9 cellular contexts compared by ENCODE assay signal in the genomic region with DNA sequence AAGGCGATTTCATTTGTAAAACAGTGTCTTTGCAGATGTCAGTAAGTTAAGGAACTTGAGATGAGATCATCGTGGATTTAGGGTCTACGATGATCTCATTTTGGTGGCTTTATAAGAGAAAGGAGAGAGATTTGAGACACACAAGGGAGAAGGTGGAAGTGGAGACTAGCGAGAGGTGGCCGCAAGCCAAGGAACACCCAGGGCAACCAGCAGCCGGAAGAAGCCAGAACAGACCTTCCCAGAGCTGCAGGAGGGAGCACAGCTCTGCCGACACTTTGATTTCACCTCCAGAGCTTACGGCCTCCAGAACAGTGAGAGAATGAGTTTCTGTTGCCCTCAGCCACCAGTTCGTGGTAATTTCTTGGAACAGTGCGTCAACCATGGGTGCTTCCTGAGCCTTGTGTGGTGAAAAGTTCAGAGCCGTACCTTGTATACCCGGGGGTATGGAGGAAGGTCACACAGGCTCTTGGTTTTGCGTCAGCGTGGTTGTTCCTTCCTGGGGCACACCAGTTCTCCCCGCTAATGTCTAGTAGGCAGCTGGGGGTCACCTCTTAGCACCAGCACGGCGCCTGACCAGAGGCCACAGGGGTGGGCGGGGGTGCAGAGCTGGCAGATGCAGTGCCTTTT. TPM values are rescaled to one million over a fixed set of nuclear protein-coding genes. Genes with fewer than 3 reads are reported as not detected.
DNase-seq lines count a peak whose midpoint lies in the region; ATAC-seq and TF ChIP-seq lines count a peak whose summit lies in the region.
"Had no signal": no experiment of that assay in that cellular context is flagged by ENCODE, and none has a peak within 500 bp of the region (broad histone marks: within the 10 kb centered on the region; RNA-seq: fewer than 3 reads in every experiment).

No MANE protein-coding gene starts in this region.

- H3K27me3 Mint-ChIP-seq in CD4-positive, CD25-positive, alpha-beta regulatory T cell: no peaks in the 10 kb centered on the region

- ATAC-seq in CD4-positive, CD25-positive, alpha-beta regulatory T cell (ENCODE audit: low read depth in 2 of 2): peak; percentile 98 to 99
- ATAC-seq in GM18519 (IDR thresholded peaks at IDR 0.05; ENCODE audit: low FRiP score, unreplicated experiment): no peak

- peak overlapping the region; percentile 79 for H3K4me3 ChIP-seq in CD4-positive, CD25-positive, alpha-beta regulatory T cell (ENCODE audit: low read depth, low read length)
- H3K4me3 ChIP-seq in osteoblast (ENCODE audit: insufficient read depth, low read length): peak overlapping the region; percentile 54
- no peak overlapping the region for H3K4me3 ChIP-seq in Karpas-422 (ENCODE audit: low read length)
- H3K4me3 ChIP-seq: SK-N-MC had no signal

- peaks cover 15% of the 10 kb centered on the region for H3K4me1 ChIP-seq in CD4-positive, CD25-positive, alpha-beta regulatory T cell (ENCODE audit: control insufficient read depth, insufficient read depth, low read length, poor library complexity, severe bottlenecking)
- H3K4me1 ChIP-seq in osteoblast (ENCODE audit: insufficient read depth, low read length) (peaks cover 56% of the 10 kb centered on the region), Karpas-422 (ENCODE audit: low read length) (no peaks in the 10 kb centered on the region)

- H3K9me2 ChIP-seq in Karpas-422 (replicated peaks; ENCODE audit: insufficient read depth, low read length): no peaks in the 10 kb centered on the region

- H3K36me3 Mint-ChIP-seq in CD4-positive, CD25-positive, alpha-beta regulatory T cell: no peaks in the 10 kb centered on the region

- no peaks in the 10 kb centered on the region for H3K9me3 Mint-ChIP-seq in CD4-positive, CD25-positive, alpha-beta regulatory T cell

- DNase-seq in CD4-positive, CD25-positive, alpha-beta regulatory T cell: peak; percentile 16 to 96 (median 74)
- DNase-seq in activated CD4-positive, alpha-beta T cell treated with anti-CD3 and anti-CD28 coated beads for 48 hours: peak; percentile 79
- peak; percentile 59 for DNase-seq in cerebellar cortex (ENCODE audit: low spot score)
- no peak for DNase-seq in osteoblast (ENCODE audit: insufficient read length, low spot score, missing footprints)
- no peak for DNase-seq in Karpas-422
- no peak for DNase-seq in NCI-H510A (lab: John Stamatoyannopoulos, UW)

- H2AFZ ChIP-seq in osteoblast (ENCODE audit: low read length) (peak overlapping the region; percentile 93), Karpas-422 (ENCODE audit: low read length) (no peak overlapping the region)

- H3K9me3 ChIP-seq in CD4-positive, CD25-positive, alpha-beta regulatory T cell (ENCODE audit: control insufficient read depth in 2 of 2, low read length in 2 of 2): no peaks in the 10 kb centered on the region
- no peaks in the 10 kb centered on the region for H3K9me3 ChIP-seq in osteoblast (ENCODE audit: low read depth, low read length)
- no peaks in the 10 kb centered on the region for H3K9me3 ChIP-seq in Karpas-422 (ENCODE audit: low read length)

- H3K4me2 ChIP-seq in osteoblast (ENCODE audit: insufficient read depth, low read length) (peak overlapping the region; percentile 78), Karpas-422 (ENCODE audit: low read depth, low read length, poor library complexity, severe bottlenecking) (no peak overlapping the region)

- no peak overlapping the region for H3K9ac ChIP-seq in Karpas-422 (ENCODE audit: low read length)

- H3K4me1 Mint-ChIP-seq in CD4-positive, CD25-positive, alpha-beta regulatory T cell: peaks cover 7 to 24% (median 13%) of the 10 kb centered on the region in 4 donors

- no peaks in the 10 kb centered on the region for H3K79me2 ChIP-seq in osteoblast (ENCODE audit: insufficient read depth, low read length)
- H3K79me2 ChIP-seq in Karpas-422 (ENCODE audit: low read length): no peaks in the 10 kb centered on the region

- H4K20me1 ChIP-seq in osteoblast (ENCODE audit: insufficient read depth, low read length) (no peaks in the 10 kb centered on the region), Karpas-422 (ENCODE audit: insufficient read depth, low read depth, low read length) (no peaks in the 10 kb centered on the region)

- no peaks in the 10 kb centered on the region for H3K36me3 ChIP-seq in CD4-positive, CD25-positive, alpha-beta regulatory T cell (ENCODE audit: control insufficient read depth, insufficient read depth, low read length)
- H3K36me3 ChIP-seq in osteoblast (ENCODE audit: insufficient read depth, low read length) (no peaks in the 10 kb centered on the region), Karpas-422 (ENCODE audit: insufficient read depth, low read length) (no peaks in the 10 kb centered on the region)

- peak overlapping the region; percentile 67 for H3K27ac ChIP-seq in CD4-positive, CD25-positive, alpha-beta regulatory T cell (ENCODE audit: insufficient read depth, low read length, poor library complexity, severe bottlenecking)
- peak overlapping the region; percentile 91 for H3K27ac ChIP-seq in osteoblast (ENCODE audit: low read depth, low read length)
- peak overlapping the region; percentile 65 for H3K27ac ChIP-seq in temporal lobe (ENCODE audit: low read depth, low read length)
- no peak overlapping the region for H3K27ac ChIP-seq in Karpas-422 (ENCODE audit: low read length)
- H3K27ac ChIP-seq: SK-N-MC had no signal

- H3K27me3 ChIP-seq in CD4-positive, CD25-positive, alpha-beta regulatory T cell (ENCODE audit: control insufficient read depth, insufficient read depth, low read length): no peaks in the 10 kb centered on the region
- H3K27me3 ChIP-seq in osteoblast (ENCODE audit: insufficient read depth, low read length) (no peaks in the 10 kb centered on the region), Karpas-422 (ENCODE audit: low read length) (no peaks in the 10 kb centered on the region)

- H3K27ac Mint-ChIP-seq in CD4-positive, CD25-positive, alpha-beta regulatory T cell: peak overlapping the region; percentile 90 to 95 (median 94)

- H3K4me3 Mint-ChIP-seq in CD4-positive, CD25-positive, alpha-beta regulatory T cell: peak overlapping the region; percentile 24 to 86 (median 81)

- no peak for TF ChIP-seq CTCF in osteoblast (IDR thresholded peaks at IDR 0.05; ENCODE audit: extremely low read depth, low read depth, low read length)

RNA-seq across cellular contexts. Expression of a gene that starts 12.9 kb away (rescaled TPM):
- 143 TPM for total RNA-seq in CD4-positive, CD25-positive, alpha-beta regulatory T cell
- 10 to 100 TPM; 13.2 to 20.8 (median 20.2) TPM for polyA plus RNA-seq in CD4-positive, CD25-positive, alpha-beta regulatory T cell
- total RNA-seq in osteoblast: 53.6 and 71.3 TPM in 2 replicates
- total RNA-seq in temporal lobe: 80.4 TPM
- 22.6 and 32.0 TPM in 2 replicates for total RNA-seq in Karpas-422 (2014; rRNA removed; shearing (Covaris generic); ENCODE audit: low replicate concordance)

Comparison
In these comparisons a context has a peak if more than half of its experiments do, and no peak if none do; other contexts are left out.
1. DNase-seq: peak in CD4-positive, CD25-positive, alpha-beta regulatory T cell (3 of 3), activated CD4-positive, alpha-beta T cell treated with anti-CD3 and anti-CD28 coated beads for 48 hours (single experiment) and cerebellar cortex (single experiment); none in osteoblast (single experiment), Karpas-422 (single experiment) and NCI-H510A (single experiment).